ENCODE assay signal across 8 cellular contexts in genomic region chr10:92291610-92291859, GRCh38. TPM values are rescaled to one million over a fixed set of nuclear protein-coding genes. Genes with fewer than 3 reads are reported as not detected.
DNase-seq lines count a peak whose midpoint lies in the region; ATAC-seq, FAIRE-seq and TF ChIP-seq lines count a peak whose summit lies in the region.

No MANE protein-coding gene starts in this region.

- H3K9me3 ChIP-seq in T-helper 17 cell (ENCODE audit: control insufficient read depth, low read length, poor library complexity, severe bottlenecking) (no peaks in the 10 kb centered on the region), gastroesophageal sphincter (no peaks in the 10 kb centered on the region), small intestine (ENCODE audit: control insufficient read depth, low read depth) (no peaks in the 10 kb centered on the region)

- no CpG with 5 or more reads among the region's 10 CpGs for WGBS in gastroesophageal sphincter (ENCODE audit: low coverage in 1 of 2), 2 donors
- WGBS in small intestine, 3 donors: 1 to 2% (median 2%) methylated on average over 10 of the region's 10 CpGs

- no peaks in the 10 kb centered on the region for H3K36me3 Mint-ChIP-seq in T-helper 17 cell (ENCODE audit: low read depth)

- peak overlapping the region; percentile 88 to 98 (median 96) for H3K27ac ChIP-seq in gastroesophageal sphincter
- H3K27ac ChIP-seq in small intestine (ENCODE audit: low read depth in 1 of 2, low read length in 1 of 2): peak overlapping the region; percentile 95 to 99

- H3K27ac Mint-ChIP-seq in T-helper 17 cell: peak overlapping the region; percentile 61

- DNase-seq in SKM-1 (lab: John Stamatoyannopoulos, UW; ENCODE audit: unreplicated experiment) (peak; percentile 4), SKM-1 treated with dmso at 0.1 percent for 144 hours (lab: John Stamatoyannopoulos, UW; ENCODE audit: unreplicated experiment) (no peak), T-helper 17 cell (no peak), small intestine (no peak), HK-2 (ENCODE audit: unreplicated experiment) (no peak), occipital lobe (lab: John Stamatoyannopoulos, UW) (no peak)

- peaks cover 22% of the 10 kb centered on the region for H3K4me1 Mint-ChIP-seq in T-helper 17 cell

- FAIRE-seq in small intestine (lab: Jason Lieb, UNC): no peak

- H3K27me3 ChIP-seq in gastroesophageal sphincter: no peaks in the 10 kb centered on the region
- H3K27me3 ChIP-seq in small intestine (ENCODE audit: control insufficient read depth in 2 of 2, insufficient read depth in 2 of 2, low read length in 2 of 2): no peaks in the 10 kb centered on the region

- no peak for TF ChIP-seq EP300 in gastroesophageal sphincter (IDR thresholded peaks at IDR 0.05)

- ATAC-seq in T-helper 17 cell (no peak), gastroesophageal sphincter (no peak), GM21717 (IDR thresholded peaks at IDR 0.05; ENCODE audit: unreplicated experiment) (no peak)

- TF ChIP-seq CTCF in gastroesophageal sphincter (IDR thresholded peaks at IDR 0.05): no peak

- H3K27me3 Mint-ChIP-seq in T-helper 17 cell: no peaks in the 10 kb centered on the region

- no peak for TF ChIP-seq POLR2A in gastroesophageal sphincter (IDR thresholded peaks at IDR 0.05)

- H3K36me3 ChIP-seq in gastroesophageal sphincter: peaks cover 0 to 12% of the 10 kb centered on the region in 2 donors
- H3K36me3 ChIP-seq in small intestine (ENCODE audit: control insufficient read depth in 2 of 2, insufficient read depth in 2 of 2, low read length in 2 of 2): peaks cover 0 to under 1% of the 10 kb centered on the region in 2 donors

- peak overlapping the region; percentile 94 to 97 for H3K4me3 ChIP-seq in gastroesophageal sphincter
- peak overlapping the region; percentile 88 to 99 for H3K4me3 ChIP-seq in small intestine (ENCODE audit: low read depth in 1 of 2, low read length in 2 of 2)

- H3K4me1 ChIP-seq in gastroesophageal sphincter: peaks cover 0 to 44% (median 0%) of the 10 kb centered on the region in 3 donors
- H3K4me1 ChIP-seq in small intestine (ENCODE audit: control insufficient read depth in 2 of 2, insufficient read depth in 1 of 2, low read depth in 1 of 2, low read length in 1 of 2): peaks cover 0 to 4% of the 10 kb centered on the region in 2 donors

- H3K4me3 Mint-ChIP-seq in T-helper 17 cell: peak overlapping the region; percentile 94

RNA-seq across cellular contexts. Expression of gene MARCHF5, which starts 0.6 kb away (rescaled TPM):
- total RNA-seq in T-helper 17 cell: 10 to 100 TPM; 27.3 to 30.8 TPM
- total RNA-seq in gastroesophageal sphincter: 10 to 100 TPM; 11.5 to 16.0 (median 14.1) TPM
- 10 to 100 TPM; 15.0 to 18.6 (median 17.1) TPM for polyA plus RNA-seq in small intestine
- 24.8 TPM for total RNA-seq in occipital lobe

RNA-seq across cellular contexts. Expression of gene CPEB3, which starts 0.7 kb away (rescaled TPM):
- total RNA-seq in T-helper 17 cell: 1 to 10 TPM; 3.2 to 3.7 TPM
- 10 to 100 TPM in 2 of 4 donors, 1 to 10 TPM in 2; 4.7 to 11.8 (median 9.7) TPM for total RNA-seq in gastroesophageal sphincter
- polyA plus RNA-seq in small intestine: 1 to 10 TPM; 1.5 to 1.8 (median 1.6) TPM
- 22.0 TPM for total RNA-seq in occipital lobe
